1 cellular context compared by ENCODE assay signal in the genomic region with DNA sequence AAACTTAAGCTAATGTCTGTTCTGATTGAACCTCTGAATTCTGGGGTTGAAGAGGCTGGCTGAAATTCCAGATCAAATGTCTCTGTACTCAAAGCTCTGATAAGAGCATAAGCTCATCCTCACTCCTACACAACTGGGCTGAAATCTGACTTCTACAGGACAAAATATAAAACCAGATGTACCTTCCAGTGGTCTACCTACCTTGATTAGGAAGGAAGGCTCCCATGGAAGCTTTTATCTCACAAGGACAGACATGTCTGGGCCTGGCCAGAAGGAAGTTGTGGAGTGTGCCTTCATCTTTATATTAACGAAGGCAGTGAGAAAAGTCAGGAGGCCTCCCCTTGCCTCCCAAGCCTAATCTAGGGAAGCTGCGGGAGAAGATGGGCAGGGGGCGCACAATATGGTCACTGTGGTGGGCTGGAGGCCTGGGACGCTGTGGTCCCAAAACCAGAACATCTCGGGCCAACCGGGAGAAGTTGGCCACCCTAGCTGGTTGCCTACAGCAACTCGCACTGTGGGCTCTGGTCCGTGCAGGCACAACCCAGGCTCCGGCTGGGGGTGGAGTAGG.
TF ChIP-seq lines count a peak whose summit lies in the region.

No MANE protein-coding gene starts in this region.

TF ChIP-seq in K562, 482 proteins besides CTCF, POLR2A, EP300 and RAD21 (continued from another document and continues in another):
- TF ChIP-seq TAF1 (IDR thresholded peaks at IDR 0.05; ENCODE audit: control insufficient read depth, extremely low read depth, insufficient read depth, low read length, severe bottlenecking) (no peak), ZSCAN29 (IDR thresholded peaks at IDR 0.05) (no peak), SRSF7 (optimal IDR thresholded peaks at IDR 0.05; ENCODE audit: low read depth, low read length) (no peak), SIX5 (IDR thresholded peaks at IDR 0.05; ENCODE audit: borderline replicate concordance in 1 of 2, insufficient read depth in 1 of 2, low read depth in 1 of 2, low read length in 2 of 2) (no peak), ZNF77 (CRISPR knock-in tag; IDR thresholded peaks at IDR 0.05) (no peak), SUPT5H (IDR thresholded peaks at IDR 0.05) (no peak), POLR2AphosphoS5 (IDR thresholded peaks at IDR 0.05; ENCODE audit: control insufficient read depth, insufficient read depth, low read depth, low read length) (peak; percentile 92), ETS2 (tag; IDR thresholded peaks at IDR 0.05; ENCODE audit: borderline replicate concordance, poor library complexity, severe bottlenecking) (no peak), RNF2 (IDR thresholded peaks at IDR 0.05) (peak; percentile 62), ZNF354B (CRISPR knock-in tag; IDR thresholded peaks at IDR 0.05) (no peak), ZNF444 (CRISPR knock-in tag; IDR thresholded peaks at IDR 0.05) (no peak), HNRNPK (IDR thresholded peaks at IDR 0.05; ENCODE audit: low read depth, low read length, poor library complexity, severe bottlenecking) (no peak), PTRF (tag; IDR thresholded peaks at IDR 0.05) (no peak), HNRNPL (IDR thresholded peaks at IDR 0.05; ENCODE audit: low read depth, low read length) (no peak), KAT8 (IDR thresholded peaks at IDR 0.05; ENCODE audit: low read depth) (no peak), ZNF324 (CRISPR knock-in tag; IDR thresholded peaks at IDR 0.05) (no peak), HLTF (IDR thresholded peaks at IDR 0.05) (no peak), FOXA1 (IDR thresholded peaks at IDR 0.05; ENCODE audit: borderline replicate concordance) (no peak), ZNF699 (CRISPR knock-in tag; IDR thresholded peaks at IDR 0.05; ENCODE audit: insufficient replicate concordance) (no peak), POLR2G (IDR thresholded peaks at IDR 0.05; ENCODE audit: low read depth, low read length) (no peak), TCF7L2 (IDR thresholded peaks at IDR 0.05; ENCODE audit: low read depth, low read length) (no peak), PCBP2 (IDR thresholded peaks at IDR 0.05; ENCODE audit: low read depth, low read length, poor library complexity, severe bottlenecking) (no peak), MEF2A (IDR thresholded peaks at IDR 0.05; ENCODE audit: control insufficient read depth, low read depth, low read length) (no peak), PHTF2 (CRISPR knock-in tag; IDR thresholded peaks at IDR 0.05) (no peak), ZNF133 (CRISPR knock-in tag; IDR thresholded peaks at IDR 0.05) (no peak), U2AF2 (optimal IDR thresholded peaks at IDR 0.05; ENCODE audit: low read depth, low read length) (no peak), ZBED1 (IDR thresholded peaks at IDR 0.05) (no peak), RFX1 (IDR thresholded peaks at IDR 0.05) (peak; percentile 54), HMGN3 (IDR thresholded peaks at IDR 0.05; ENCODE audit: borderline replicate concordance, extremely low read depth, insufficient read length, low read depth, low read length) (no peak), HNRNPLL (IDR thresholded peaks at IDR 0.05; ENCODE audit: low read depth, low read length, poor library complexity, severe bottlenecking) (no peak), FOXA3 (CRISPR knock-in tag; conservative IDR thresholded peaks at IDR 0.05 in 1 of 2, IDR thresholded peaks at IDR 0.05 in 1 of 2) (no peak), ZNF431 (CRISPR knock-in tag; IDR thresholded peaks at IDR 0.05) (peak; percentile 70), DMBX1 (CRISPR knock-in tag; IDR thresholded peaks at IDR 0.05; ENCODE audit: borderline replicate concordance) (peak; percentile 70; the same call in 1 of the 2 replicates)
- TF ChIP-seq, protein P1, sequence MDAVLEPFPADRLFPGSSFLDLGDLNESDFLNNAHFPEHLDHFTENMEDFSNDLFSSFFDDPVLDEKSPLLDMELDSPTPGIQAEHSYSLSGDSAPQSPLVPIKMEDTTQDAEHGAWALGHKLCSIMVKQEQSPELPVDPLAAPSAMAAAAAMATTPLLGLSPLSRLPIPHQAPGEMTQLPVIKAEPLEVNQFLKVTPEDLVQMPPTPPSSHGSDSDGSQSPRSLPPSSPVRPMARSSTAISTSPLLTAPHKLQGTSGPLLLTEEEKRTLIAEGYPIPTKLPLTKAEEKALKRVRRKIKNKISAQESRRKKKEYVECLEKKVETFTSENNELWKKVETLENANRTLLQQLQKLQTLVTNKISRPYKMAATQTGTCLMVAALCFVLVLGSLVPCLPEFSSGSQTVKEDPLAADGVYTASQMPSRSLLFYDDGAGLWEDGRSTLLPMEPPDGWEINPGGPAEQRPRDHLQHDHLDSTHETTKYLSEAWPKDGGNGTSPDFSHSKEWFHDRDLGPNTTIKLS (IDR thresholded peaks at IDR 0.05; ENCODE audit: borderline replicate concordance, low read depth) = no peak
- TF ChIP-seq, protein P2, sequence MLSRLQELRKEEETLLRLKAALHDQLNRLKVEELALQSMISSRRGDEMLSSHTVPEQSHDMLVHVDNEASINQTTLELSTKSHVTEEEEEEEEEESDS (CRISPR knock-in tag; IDR thresholded peaks at IDR 0.05) = no peak
- TF ChIP-seq, protein P3, sequence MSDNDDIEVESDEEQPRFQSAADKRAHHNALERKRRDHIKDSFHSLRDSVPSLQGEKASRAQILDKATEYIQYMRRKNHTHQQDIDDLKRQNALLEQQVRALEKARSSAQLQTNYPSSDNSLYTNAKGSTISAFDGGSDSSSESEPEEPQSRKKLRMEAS (CRISPR knock-in tag; IDR thresholded peaks at IDR 0.05) = no peak
- TF ChIP-seq, protein P4, sequence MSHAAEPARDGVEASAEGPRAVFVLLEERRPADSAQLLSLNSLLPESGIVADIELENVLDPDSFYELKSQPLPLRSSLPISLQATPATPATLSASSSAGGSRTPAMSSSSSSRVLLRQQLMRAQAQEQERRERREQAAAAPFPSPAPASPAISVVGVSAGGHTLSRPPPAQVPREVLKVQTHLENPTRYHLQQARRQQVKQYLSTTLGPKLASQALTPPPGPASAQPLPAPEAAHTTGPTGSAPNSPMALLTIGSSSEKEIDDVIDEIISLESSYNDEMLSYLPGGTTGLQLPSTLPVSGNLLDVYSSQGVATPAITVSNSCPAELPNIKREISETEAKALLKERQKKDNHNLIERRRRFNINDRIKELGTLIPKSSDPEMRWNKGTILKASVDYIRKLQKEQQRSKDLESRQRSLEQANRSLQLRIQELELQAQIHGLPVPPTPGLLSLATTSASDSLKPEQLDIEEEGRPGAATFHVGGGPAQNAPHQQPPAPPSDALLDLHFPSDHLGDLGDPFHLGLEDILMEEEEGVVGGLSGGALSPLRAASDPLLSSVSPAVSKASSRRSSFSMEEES (CRISPR knock-in tag; IDR thresholded peaks at IDR 0.05) = no peak
- TF ChIP-seq, protein P5, sequence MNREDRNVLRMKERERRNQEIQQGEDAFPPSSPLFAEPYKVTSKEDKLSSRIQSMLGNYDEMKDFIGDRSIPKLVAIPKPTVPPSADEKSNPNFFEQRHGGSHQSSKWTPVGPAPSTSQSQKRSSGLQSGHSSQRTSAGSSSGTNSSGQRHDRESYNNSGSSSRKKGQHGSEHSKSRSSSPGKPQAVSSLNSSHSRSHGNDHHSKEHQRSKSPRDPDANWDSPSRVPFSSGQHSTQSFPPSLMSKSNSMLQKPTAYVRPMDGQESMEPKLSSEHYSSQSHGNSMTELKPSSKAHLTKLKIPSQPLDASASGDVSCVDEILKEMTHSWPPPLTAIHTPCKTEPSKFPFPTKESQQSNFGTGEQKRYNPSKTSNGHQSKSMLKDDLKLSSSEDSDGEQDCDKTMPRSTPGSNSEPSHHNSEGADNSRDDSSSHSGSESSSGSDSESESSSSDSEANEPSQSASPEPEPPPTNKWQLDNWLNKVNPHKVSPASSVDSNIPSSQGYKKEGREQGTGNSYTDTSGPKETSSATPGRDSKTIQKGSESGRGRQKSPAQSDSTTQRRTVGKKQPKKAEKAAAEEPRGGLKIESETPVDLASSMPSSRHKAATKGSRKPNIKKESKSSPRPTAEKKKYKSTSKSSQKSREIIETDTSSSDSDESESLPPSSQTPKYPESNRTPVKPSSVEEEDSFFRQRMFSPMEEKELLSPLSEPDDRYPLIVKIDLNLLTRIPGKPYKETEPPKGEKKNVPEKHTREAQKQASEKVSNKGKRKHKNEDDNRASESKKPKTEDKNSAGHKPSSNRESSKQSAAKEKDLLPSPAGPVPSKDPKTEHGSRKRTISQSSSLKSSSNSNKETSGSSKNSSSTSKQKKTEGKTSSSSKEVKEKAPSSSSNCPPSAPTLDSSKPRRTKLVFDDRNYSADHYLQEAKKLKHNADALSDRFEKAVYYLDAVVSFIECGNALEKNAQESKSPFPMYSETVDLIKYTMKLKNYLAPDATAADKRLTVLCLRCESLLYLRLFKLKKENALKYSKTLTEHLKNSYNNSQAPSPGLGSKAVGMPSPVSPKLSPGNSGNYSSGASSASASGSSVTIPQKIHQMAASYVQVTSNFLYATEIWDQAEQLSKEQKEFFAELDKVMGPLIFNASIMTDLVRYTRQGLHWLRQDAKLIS (CRISPR knock-in tag; IDR thresholded peaks at IDR 0.05) = no peak
- TF ChIP-seq, protein P6, sequence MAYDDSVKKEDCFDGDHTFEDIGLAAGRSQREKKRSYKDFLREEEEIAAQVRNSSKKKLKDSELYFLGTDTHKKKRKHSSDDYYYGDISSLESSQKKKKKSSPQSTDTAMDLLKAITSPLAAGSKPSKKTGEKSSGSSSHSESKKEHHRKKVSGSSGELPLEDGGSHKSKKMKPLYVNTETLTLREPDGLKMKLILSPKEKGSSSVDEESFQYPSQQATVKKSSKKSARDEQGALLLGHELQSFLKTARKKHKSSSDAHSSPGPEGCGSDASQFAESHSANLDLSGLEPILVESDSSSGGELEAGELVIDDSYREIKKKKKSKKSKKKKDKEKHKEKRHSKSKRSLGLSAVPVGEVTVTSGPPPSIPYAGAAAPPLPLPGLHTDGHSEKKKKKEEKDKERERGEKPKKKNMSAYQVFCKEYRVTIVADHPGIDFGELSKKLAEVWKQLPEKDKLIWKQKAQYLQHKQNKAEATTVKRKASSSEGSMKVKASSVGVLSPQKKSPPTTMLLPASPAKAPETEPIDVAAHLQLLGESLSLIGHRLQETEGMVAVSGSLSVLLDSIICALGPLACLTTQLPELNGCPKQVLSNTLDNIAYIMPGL (CRISPR knock-in tag; IDR thresholded peaks at IDR 0.05) = 0 out of 2 replicates have a peak, but pooled peaks have one; percentile 4
- TF ChIP-seq, protein P7, sequence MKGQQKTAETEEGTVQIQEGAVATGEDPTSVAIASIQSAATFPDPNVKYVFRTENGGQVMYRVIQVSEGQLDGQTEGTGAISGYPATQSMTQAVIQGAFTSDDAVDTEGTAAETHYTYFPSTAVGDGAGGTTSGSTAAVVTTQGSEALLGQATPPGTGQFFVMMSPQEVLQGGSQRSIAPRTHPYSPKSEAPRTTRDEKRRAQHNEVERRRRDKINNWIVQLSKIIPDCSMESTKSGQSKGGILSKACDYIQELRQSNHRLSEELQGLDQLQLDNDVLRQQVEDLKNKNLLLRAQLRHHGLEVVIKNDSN (CRISPR knock-in tag; IDR thresholded peaks at IDR 0.05) = no peak
- TF ChIP-seq, protein P8, sequence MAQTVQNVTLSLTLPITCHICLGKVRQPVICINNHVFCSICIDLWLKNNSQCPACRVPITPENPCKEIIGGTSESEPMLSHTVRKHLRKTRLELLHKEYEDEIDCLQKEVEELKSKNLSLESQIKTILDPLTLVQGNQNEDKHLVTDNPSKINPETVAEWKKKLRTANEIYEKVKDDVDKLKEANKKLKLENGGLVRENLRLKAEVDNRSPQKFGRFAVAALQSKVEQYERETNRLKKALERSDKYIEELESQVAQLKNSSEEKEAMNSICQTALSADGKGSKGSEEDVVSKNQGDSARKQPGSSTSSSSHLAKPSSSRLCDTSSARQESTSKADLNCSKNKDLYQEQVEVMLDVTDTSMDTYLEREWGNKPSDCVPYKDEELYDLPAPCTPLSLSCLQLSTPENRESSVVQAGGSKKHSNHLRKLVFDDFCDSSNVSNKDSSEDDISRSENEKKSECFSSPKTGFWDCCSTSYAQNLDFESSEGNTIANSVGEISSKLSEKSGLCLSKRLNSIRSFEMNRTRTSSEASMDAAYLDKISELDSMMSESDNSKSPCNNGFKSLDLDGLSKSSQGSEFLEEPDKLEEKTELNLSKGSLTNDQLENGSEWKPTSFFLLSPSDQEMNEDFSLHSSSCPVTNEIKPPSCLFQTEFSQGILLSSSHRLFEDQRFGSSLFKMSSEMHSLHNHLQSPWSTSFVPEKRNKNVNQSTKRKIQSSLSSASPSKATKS (CRISPR knock-in tag; IDR thresholded peaks at IDR 0.05) = no peak
- TF ChIP-seq, protein P9, sequence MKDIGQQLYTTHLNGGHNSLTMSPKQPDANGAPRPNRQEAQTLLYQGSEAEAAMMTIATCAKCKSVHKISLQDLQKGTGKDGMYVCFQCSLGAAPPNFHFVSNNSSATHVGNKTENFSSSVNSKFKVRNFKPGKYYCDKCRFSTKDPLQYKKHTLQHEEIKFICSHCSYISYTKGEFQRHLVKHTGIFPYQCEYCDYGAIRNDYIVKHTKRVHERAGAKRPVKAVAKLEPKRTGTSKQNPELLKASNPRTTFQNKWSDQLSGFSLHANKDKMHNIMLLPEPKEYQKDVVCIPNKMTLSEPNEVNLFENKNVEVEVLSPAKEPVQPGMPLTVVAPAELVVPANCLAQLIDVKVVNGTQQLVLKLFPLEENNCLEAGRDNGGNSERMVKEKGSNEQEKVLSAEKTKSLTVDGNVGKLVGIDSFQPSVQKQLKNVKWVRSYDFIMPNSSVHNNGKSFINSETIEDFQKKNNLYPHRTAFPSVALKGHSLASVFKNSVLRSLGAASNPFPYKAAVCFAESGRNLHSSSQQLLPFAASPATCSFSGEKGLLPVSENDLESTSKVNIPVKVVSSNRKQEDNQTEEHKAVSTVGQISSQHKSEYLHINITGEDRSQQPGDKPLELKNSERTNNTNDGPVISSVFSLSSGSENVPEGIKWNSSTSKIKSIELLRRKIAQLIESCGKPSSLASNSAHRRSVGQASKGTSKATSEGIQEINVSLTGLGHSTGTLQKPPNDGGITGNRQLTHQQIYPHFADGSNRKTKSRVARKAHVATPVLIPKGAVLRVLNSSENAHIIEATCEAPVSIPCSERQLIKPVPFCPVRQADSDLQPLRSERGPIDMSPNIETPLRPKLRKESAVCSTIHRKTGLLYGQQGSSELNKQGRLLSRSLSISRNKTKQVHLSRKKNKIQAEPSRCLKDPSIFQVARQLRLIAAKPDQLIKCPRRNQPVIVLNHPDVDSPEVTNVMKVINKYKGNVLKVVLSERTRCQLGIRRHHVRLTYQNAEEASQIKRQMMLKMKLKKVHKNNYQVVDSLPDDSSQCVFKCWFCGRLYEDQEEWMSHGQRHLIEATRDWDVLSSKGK (CRISPR knock-in tag; IDR thresholded peaks at IDR 0.05) = no peak
- TF ChIP-seq, protein P10, sequence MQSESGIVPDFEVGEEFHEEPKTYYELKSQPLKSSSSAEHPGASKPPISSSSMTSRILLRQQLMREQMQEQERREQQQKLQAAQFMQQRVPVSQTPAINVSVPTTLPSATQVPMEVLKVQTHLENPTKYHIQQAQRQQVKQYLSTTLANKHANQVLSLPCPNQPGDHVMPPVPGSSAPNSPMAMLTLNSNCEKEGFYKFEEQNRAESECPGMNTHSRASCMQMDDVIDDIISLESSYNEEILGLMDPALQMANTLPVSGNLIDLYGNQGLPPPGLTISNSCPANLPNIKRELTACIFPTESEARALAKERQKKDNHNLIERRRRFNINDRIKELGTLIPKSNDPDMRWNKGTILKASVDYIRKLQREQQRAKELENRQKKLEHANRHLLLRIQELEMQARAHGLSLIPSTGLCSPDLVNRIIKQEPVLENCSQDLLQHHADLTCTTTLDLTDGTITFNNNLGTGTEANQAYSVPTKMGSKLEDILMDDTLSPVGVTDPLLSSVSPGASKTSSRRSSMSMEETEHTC (IDR thresholded peaks at IDR 0.05) = no peak
